Comparison of ENCODE assay signal across 1 cellular context in the genomic region with DNA sequence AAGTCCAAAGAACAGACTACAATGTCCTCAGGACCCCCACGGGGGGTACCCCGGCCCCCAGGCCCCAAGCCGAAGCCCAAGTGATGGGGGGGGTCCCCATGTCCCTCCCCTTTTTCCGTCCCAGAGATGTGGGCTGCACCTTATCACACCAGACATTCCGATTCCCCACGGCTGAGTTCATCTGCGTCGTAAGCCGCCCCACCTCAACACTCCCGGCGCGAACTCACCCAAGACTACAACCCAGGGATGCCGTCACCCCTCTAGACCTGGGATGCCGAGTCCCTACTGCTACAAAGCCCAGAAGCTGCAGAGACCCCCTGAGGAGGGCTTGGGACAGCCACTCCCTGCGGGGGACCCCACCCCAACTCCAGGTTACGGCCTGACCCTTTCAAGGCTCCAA.
TF ChIP-seq lines count a peak whose summit lies in the region.

No MANE protein-coding gene starts in this region.

TF ChIP-seq in GM23338, 12 proteins besides CTCF, POLR2A, EP300 and RAD21 (continued from another document):
- TF ChIP-seq, protein P1, sequence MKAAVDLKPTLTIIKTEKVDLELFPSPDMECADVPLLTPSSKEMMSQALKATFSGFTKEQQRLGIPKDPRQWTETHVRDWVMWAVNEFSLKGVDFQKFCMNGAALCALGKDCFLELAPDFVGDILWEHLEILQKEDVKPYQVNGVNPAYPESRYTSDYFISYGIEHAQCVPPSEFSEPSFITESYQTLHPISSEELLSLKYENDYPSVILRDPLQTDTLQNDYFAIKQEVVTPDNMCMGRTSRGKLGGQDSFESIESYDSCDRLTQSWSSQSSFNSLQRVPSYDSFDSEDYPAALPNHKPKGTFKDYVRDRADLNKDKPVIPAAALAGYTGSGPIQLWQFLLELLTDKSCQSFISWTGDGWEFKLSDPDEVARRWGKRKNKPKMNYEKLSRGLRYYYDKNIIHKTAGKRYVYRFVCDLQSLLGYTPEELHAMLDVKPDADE (IDR thresholded peaks at IDR 0.05), result no peak
- TF ChIP-seq POLR2AphosphoS5 (IDR thresholded peaks at IDR 0.05; ENCODE audit: low read depth) (no peak), NANOG (IDR thresholded peaks at IDR 0.05; ENCODE audit: borderline replicate concordance) (no peak), EZH2phosphoT487 (IDR thresholded peaks at IDR 0.05; ENCODE audit: unreplicated experiment) (no peak)
- TF ChIP-seq, protein P2, sequence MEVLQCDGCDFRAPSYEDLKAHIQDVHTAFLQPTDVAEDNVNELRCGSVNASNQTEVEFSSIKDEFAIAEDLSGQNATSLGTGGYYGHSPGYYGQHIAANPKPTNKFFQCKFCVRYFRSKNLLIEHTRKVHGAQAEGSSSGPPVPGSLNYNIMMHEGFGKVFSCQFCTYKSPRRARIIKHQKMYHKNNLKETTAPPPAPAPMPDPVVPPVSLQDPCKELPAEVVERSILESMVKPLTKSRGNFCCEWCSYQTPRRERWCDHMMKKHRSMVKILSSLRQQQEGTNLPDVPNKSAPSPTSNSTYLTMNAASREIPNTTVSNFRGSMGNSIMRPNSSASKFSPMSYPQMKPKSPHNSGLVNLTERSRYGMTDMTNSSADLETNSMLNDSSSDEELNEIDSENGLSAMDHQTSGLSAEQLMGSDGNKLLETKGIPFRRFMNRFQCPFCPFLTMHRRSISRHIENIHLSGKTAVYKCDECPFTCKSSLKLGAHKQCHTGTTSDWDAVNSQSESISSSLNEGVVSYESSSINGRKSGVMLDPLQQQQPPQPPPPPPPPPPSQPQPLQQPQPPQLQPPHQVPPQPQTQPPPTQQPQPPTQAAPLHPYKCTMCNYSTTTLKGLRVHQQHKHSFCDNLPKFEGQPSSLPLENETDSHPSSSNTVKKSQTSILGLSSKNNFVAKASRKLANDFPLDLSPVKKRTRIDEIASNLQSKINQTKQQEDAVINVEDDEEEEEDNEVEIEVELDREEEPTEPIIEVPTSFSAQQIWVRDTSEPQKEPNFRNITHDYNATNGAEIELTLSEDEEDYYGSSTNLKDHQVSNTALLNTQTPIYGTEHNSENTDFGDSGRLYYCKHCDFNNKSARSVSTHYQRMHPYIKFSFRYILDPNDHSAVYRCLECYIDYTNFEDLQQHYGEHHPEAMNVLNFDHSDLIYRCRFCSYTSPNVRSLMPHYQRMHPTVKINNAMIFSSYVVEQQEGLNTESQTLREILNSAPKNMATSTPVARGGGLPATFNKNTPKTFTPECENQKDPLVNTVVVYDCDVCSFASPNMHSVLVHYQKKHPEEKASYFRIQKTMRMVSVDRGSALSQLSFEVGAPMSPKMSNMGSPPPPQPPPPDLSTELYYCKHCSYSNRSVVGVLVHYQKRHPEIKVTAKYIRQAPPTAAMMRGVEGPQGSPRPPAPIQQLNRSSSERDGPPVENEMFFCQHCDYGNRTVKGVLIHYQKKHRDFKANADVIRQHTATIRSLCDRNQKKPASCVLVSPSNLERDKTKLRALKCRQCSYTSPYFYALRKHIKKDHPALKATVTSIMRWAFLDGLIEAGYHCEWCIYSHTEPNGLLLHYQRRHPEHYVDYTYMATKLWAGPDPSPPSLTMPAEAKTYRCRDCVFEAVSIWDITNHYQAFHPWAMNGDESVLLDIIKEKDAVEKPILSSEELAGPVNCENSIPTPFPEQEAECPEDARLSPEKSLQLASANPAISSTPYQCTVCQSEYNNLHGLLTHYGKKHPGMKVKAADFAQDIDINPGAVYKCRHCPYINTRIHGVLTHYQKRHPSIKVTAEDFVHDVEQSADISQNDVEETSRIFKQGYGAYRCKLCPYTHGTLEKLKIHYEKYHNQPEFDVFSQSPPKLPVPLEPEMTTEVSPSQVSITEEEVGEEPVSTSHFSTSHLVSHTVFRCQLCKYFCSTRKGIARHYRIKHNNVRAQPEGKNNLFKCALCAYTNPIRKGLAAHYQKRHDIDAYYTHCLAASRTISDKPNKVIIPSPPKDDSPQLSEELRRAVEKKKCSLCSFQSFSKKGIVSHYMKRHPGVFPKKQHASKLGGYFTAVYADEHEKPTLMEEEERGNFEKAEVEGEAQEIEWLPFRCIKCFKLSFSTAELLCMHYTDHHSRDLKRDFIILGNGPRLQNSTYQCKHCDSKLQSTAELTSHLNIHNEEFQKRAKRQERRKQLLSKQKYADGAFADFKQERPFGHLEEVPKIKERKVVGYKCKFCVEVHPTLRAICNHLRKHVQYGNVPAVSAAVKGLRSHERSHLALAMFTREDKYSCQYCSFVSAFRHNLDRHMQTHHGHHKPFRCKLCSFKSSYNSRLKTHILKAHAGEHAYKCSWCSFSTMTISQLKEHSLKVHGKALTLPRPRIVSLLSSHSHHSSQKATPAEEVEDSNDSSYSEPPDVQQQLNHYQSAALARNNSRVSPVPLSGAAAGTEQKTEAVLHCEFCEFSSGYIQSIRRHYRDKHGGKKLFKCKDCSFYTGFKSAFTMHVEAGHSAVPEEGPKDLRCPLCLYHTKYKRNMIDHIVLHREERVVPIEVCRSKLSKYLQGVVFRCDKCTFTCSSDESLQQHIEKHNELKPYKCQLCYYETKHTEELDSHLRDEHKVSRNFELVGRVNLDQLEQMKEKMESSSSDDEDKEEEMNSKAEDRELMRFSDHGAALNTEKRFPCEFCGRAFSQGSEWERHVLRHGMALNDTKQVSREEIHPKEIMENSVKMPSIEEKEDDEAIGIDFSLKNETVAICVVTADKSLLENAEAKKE (CRISPR knock-in tag; IDR thresholded peaks at IDR 0.05), result no peak
TF ChIP-seq in GM23338: peak in this region for 0.
